ENCODE assay signal across 8 cellular contexts in the genomic region with DNA sequence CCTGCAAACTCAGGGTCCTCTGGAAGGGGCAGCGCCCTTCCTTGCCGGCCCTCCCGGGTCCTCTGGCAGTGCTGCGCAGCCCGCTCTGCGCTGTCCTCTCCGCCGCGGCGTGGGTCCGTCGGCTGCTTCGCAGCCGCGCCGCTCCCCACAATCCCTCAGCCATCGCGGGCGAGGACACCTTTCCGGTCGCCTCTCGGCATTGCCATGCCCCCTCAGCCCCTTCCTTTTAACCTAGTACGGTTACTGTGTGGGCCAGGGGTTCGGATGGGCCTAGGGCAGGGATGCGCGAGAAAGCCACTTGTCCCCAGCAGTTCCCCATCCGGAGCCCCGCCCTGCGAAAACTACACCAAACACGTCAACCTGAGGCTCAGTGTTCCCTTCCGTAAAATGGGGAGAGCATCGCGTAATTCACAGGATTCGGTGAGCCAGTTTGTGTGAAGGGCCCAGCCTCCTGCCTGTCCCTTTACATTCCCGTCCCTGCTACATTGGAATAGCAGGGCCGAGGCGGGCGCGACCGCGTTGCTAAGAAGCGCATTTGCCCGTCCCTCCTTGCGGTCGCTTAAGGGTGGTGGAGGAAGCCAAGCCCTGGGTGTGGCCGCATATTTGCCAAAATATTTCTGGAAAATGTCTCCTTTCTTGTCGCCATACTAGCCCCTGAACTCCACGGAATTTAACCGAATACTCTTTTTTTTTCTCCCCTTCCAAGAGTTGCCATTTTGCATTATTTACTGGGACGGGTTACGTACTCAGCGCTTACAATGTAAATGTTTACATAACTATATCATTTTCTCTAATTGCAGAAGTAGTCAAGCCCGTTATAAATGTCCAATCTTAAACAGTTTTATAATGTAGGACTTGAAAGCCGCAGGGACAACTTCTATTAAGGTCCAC. TPM values are rescaled to one million over a fixed set of nuclear protein-coding genes. Genes with fewer than 3 reads are reported as not detected.
DNase-seq lines count a peak whose midpoint lies in the region; ATAC-seq, FAIRE-seq and TF ChIP-seq lines count a peak whose summit lies in the region.

No MANE protein-coding gene starts in this region.

- H3K36me3 ChIP-seq in cardiac muscle cell (no peaks in the 10 kb centered on the region), small intestine (ENCODE audit: control insufficient read depth in 2 of 2, insufficient read depth in 2 of 2, low read length in 2 of 2) (no peaks in the 10 kb centered on the region)

- peak; percentile 2 for ATAC-seq in GM19328 (IDR thresholded peaks at IDR 0.05; ENCODE audit: unreplicated experiment)
- ATAC-seq in GM19452 (IDR thresholded peaks at IDR 0.05; ENCODE audit: unreplicated experiment), result no peak

- peaks cover 3% of the 10 kb centered on the region for H3K4me1 ChIP-seq in cardiac muscle cell (ENCODE audit: low read depth)
- H3K4me1 ChIP-seq in small intestine (ENCODE audit: control insufficient read depth in 2 of 2, insufficient read depth in 1 of 2, low read depth in 1 of 2, low read length in 1 of 2), result peaks cover 0 to 4% of the 10 kb centered on the region in 2 donors

- intact Hi-C loops in posterior vena cava (cut with DNase I), result loop anchor here (5.0 to 10.0 kb wide), 2 partner anchors 100 to 103 kb away; no protein-coding TSS in a partner anchor

- FAIRE-seq in small intestine (lab: Jason Lieb, UNC), result no peak

- H3K27ac ChIP-seq in cardiac muscle cell (no peak overlapping the region), small intestine (ENCODE audit: low read depth in 1 of 2, low read length in 1 of 2) (no peak overlapping the region)

- TF ChIP-seq CTCF in AG10803 (conservative IDR thresholded peaks at IDR 0.05; ENCODE audit: low read length), result no peak
- no peak for TF ChIP-seq CTCF in cardiac muscle cell (IDR thresholded peaks at IDR 0.05; ENCODE audit: low read depth, low read length)

- WGBS in small intestine, 3 donors, result 1% methylated on average over 53 to 54 of the region's 54 CpGs

- peak overlapping the region; percentile 58 for H3K4me3 ChIP-seq in AG10803 (ENCODE audit: low read length)
- H3K4me3 ChIP-seq in cardiac muscle cell, result peak overlapping the region; percentile 21
- H3K4me3 ChIP-seq in small intestine (ENCODE audit: low read depth in 1 of 2, low read length in 2 of 2), result peak overlapping the region in 1 of 2 donors; percentile 46

- peaks cover 16% of the 10 kb centered on the region for H3K27me3 ChIP-seq in cardiac muscle cell
- H3K27me3 ChIP-seq in small intestine (ENCODE audit: control insufficient read depth in 2 of 2, insufficient read depth in 2 of 2, low read length in 2 of 2), result no peaks in the 10 kb centered on the region

- H3K9me3 ChIP-seq in cardiac muscle cell (ENCODE audit: low read depth), result no peaks in the 10 kb centered on the region
- no peaks in the 10 kb centered on the region for H3K9me3 ChIP-seq in small intestine (ENCODE audit: control insufficient read depth, low read depth)

- peak; percentile 84 for DNase-seq in AG10803 (ENCODE audit: low read depth)
- DNase-seq in NOMO-1 treated with DMSO at 0.1 percent for 48 hours (lab: John Stamatoyannopoulos, UW; ENCODE audit: unreplicated experiment), result peak; percentile 42
- peak; percentile 26 for DNase-seq in activated gamma-delta T cell treated with Interleukin-2 at 50 U/mL for 16 hours
- DNase-seq in cardiac muscle cell (ENCODE audit: low read depth in 1 of 2, low spot score in 1 of 2), result peak; percentile 38 to 43
- peak; percentile 90 for DNase-seq in posterior vena cava (ENCODE audit: low spot score)
- DNase-seq in small intestine, result no peak

RNA-seq across cellular contexts. Expression of gene COPZ2, which starts 13.2 kb away (rescaled TPM):
- total RNA-seq in cardiac muscle cell, result 10.8 and 14.4 TPM in 2 replicates
- polyA plus RNA-seq in cardiac muscle cell, result 23.5 and 36.1 TPM in 2 replicates
- 100 to 1,000 TPM in 1 of 2 donors, 10 to 100 TPM in 1; 75.0 to 136 TPM for total RNA-seq in posterior vena cava
- 1 to 10 TPM in 2 of 3 donors, not detected in 1; 4.4 to 7.3 TPM for polyA plus RNA-seq in small intestine

RNA-seq across cellular contexts. Expression of gene NFE2L1, which starts 23.8 kb away (rescaled TPM):
- 96.4 and 122 TPM in 2 replicates for total RNA-seq in cardiac muscle cell
- 56.0 and 56.7 TPM in 2 replicates for polyA plus RNA-seq in cardiac muscle cell
- 100 to 1,000 TPM; 255 to 263 TPM for total RNA-seq in posterior vena cava
- 100 to 1,000 TPM in 1 of 3 donors, 10 to 100 TPM in 2; 52.1 to 110 (median 70.4) TPM for polyA plus RNA-seq in small intestine

RNA-seq across cellular contexts. Expression of gene CDK5RAP3, which starts 53.5 kb away (rescaled TPM):
- 81.8 and 121 TPM in 2 replicates for total RNA-seq in cardiac muscle cell
- 137 and 158 TPM in 2 replicates for polyA plus RNA-seq in cardiac muscle cell
- 10 to 100 TPM; 80.3 to 95.8 TPM for total RNA-seq in posterior vena cava
- 100 to 1,000 TPM; 169 to 721 (median 554) TPM for polyA plus RNA-seq in small intestine
